32 cellular contexts compared by ENCODE assay signal in genomic region chr13:112431734-112432133, GRCh38. TPM values are rescaled to one million over a fixed set of nuclear protein-coding genes. Genes with fewer than 3 reads are reported as not detected.
"Had no signal": no experiment of that assay in that cellular context is flagged by ENCODE, and none has a peak within 500 bp of the region (broad histone marks: within the 10 kb centered on the region; RNA-seq: fewer than 3 reads in every experiment).

No MANE protein-coding gene starts in this region.

- H3K4me1 Mint-ChIP-seq: endodermal cell; naive thymus-derived CD8-positive, alpha-beta T cell; nephron progenitor cell; stimulated activated effector memory CD8-positive, alpha-beta T cell treated with anti-CD3 and anti-CD28 coated beads, Interleukin-12 subunit alpha, Interleukin-12 subunit beta, amount 100 ng/mL, for 72 hours had no signal

- H3K27me3 Mint-ChIP-seq: dendritic cell treated with granulocyte-macrophage colony-stimulating factor and Interleukin-4, amounts not matched to agents 40 ng/mL and 50 ng/mL, for 4 days had no signal

- DNase-seq: colonic mucosa; effector CD8-positive, alpha-beta T cell; endodermal cell; foreskin fibroblast; gastrocnemius medialis; left cardiac atrium; left lung; mesenchymal stem cell; naive thymus-derived CD8-positive, alpha-beta T cell; nephron progenitor cell; stimulated activated CD4-positive, alpha-beta T cell treated with anti-CD3 and anti-CD28 coated beads, Interleukin-2, amount 100 ng/mL, for 24 hours; stimulated activated CD4-positive, alpha-beta T cell treated with anti-CD3 and anti-CD28 coated beads, Interleukin-4, amount 100 ng/mL, for 24 hours; stimulated activated naive CD4-positive, alpha-beta T cell treated with Interleukin-2 at 50 U/mL for 16 hours; stomach; thyroid gland; trophoblast cell had no signal

- H3K27ac Mint-ChIP-seq: dendritic cell treated with granulocyte-macrophage colony-stimulating factor and Interleukin-4, amounts not matched to agents 40 ng/mL and 50 ng/mL, for 4 days; endodermal cell; naive thymus-derived CD8-positive, alpha-beta T cell; nephron progenitor cell; stimulated activated effector memory CD8-positive, alpha-beta T cell treated with anti-CD3 and anti-CD28 coated beads, Interleukin-12 subunit alpha, Interleukin-12 subunit beta, amount 100 ng/mL, for 72 hours had no signal

- H3K36me3 Mint-ChIP-seq: stimulated activated effector memory CD8-positive, alpha-beta T cell treated with anti-CD3 and anti-CD28 coated beads, Interleukin-12 subunit alpha, Interleukin-12 subunit beta, amount 100 ng/mL, for 72 hours had no signal

- ATAC-seq: esophagus mucosa; gastrocnemius medialis; left cardiac atrium; left lung; naive thymus-derived CD8-positive, alpha-beta T cell; sciatic nerve; stimulated activated effector memory CD8-positive, alpha-beta T cell treated with anti-CD3 and anti-CD28 coated beads, Interleukin-12 subunit alpha, Interleukin-12 subunit beta, amount 100 ng/mL, for 72 hours had no signal

- H3K4me3 Mint-ChIP-seq: dendritic cell treated with granulocyte-macrophage colony-stimulating factor and Interleukin-4, amounts not matched to agents 40 ng/mL and 50 ng/mL, for 4 days; endodermal cell; naive thymus-derived CD8-positive, alpha-beta T cell; nephron progenitor cell; stimulated activated effector memory CD8-positive, alpha-beta T cell treated with anti-CD3 and anti-CD28 coated beads, Interleukin-12 subunit alpha, Interleukin-12 subunit beta, amount 100 ng/mL, for 72 hours had no signal

RNA-seq across cellular contexts. Expression of gene SPACA7, which starts 55.6 kb away (rescaled TPM):
- total RNA-seq: chondrocyte; colonic mucosa; endodermal cell; esophagus mucosa; gastrocnemius medialis; glomerular endothelial cell; kidney epithelial cell; left cardiac atrium; left lung; lower leg skin; lung microvascular endothelial cell; myocyte; naive thymus-derived CD8-positive, alpha-beta T cell; omental fat pad; right atrium auricular region; sciatic nerve; skeletal muscle tissue; stomach; subcutaneous adipose tissue; temporal lobe; thyroid gland; urinary bladder had no signal
